In genomic region chr1:96721053-96721381, GRCh38 we compare ENCODE assay signal across 8 cellular contexts. TPM values are rescaled to one million over a fixed set of nuclear protein-coding genes. Genes with fewer than 3 reads are reported as not detected.
DNase-seq lines count a peak whose midpoint lies in the region; ATAC-seq and TF ChIP-seq lines count a peak whose summit lies in the region.

No MANE protein-coding gene starts in this region.

- peaks cover 16% of the 10 kb centered on the region for H3K9me3 Mint-ChIP-seq in glutamatergic neuron (ENCODE audit: unreplicated experiment)
- H3K9me3 Mint-ChIP-seq in stimulated activated effector memory CD8-positive, alpha-beta T cell treated with anti-CD3 and anti-CD28 coated beads, Interleukin-12 subunit alpha, Interleukin-12 subunit beta, amount 100 ng/mL, for 72 hours = no peaks in the 10 kb centered on the region

- H3K4me1 Mint-ChIP-seq in T-helper 17 cell (peaks cover 14% of the 10 kb centered on the region), glutamatergic neuron (ENCODE audit: low read depth, unreplicated experiment) (peaks cover 6% of the 10 kb centered on the region)
- H3K4me1 Mint-ChIP-seq in stimulated activated effector memory CD8-positive, alpha-beta T cell treated with anti-CD3 and anti-CD28 coated beads, Interleukin-12 subunit alpha, Interleukin-12 subunit beta, amount 100 ng/mL, for 72 hours = peaks cover 26% of the 10 kb centered on the region

- peak; percentile 11 for ATAC-seq in GM18870 (IDR thresholded peaks at IDR 0.05; ENCODE audit: unreplicated experiment)
- ATAC-seq in HG02852 (IDR thresholded peaks at IDR 0.05; ENCODE audit: unreplicated experiment) = peak; percentile 3
- ATAC-seq in T-helper 17 cell = no peak
- no peak for ATAC-seq in stimulated activated effector memory CD8-positive, alpha-beta T cell treated with anti-CD3 and anti-CD28 coated beads, Interleukin-12 subunit alpha, Interleukin-12 subunit beta, amount 100 ng/mL, for 72 hours
- ATAC-seq in GM18520 (IDR thresholded peaks at IDR 0.05; ENCODE audit: unreplicated experiment) = no peak

- H3K9me3 ChIP-seq in T-helper 17 cell (ENCODE audit: control insufficient read depth, low read length, poor library complexity, severe bottlenecking) = no peaks in the 10 kb centered on the region

- peak overlapping the region; percentile 90 for H3K27ac Mint-ChIP-seq in T-helper 17 cell
- peak overlapping the region; percentile 98 for H3K27ac Mint-ChIP-seq in glutamatergic neuron (ENCODE audit: unreplicated experiment)
- peak overlapping the region; percentile 93 for H3K27ac Mint-ChIP-seq in stimulated activated effector memory CD8-positive, alpha-beta T cell treated with anti-CD3 and anti-CD28 coated beads, Interleukin-12 subunit alpha, Interleukin-12 subunit beta, amount 100 ng/mL, for 72 hours

- DNase-seq in T-helper 17 cell = no peak
- DNase-seq in glutamatergic neuron = no peak
- no peak for DNase-seq in stimulated activated effector memory CD8-positive, alpha-beta T cell treated with anti-CD3 and anti-CD28 coated beads, Interleukin-12 subunit alpha, Interleukin-12 subunit beta, amount 100 ng/mL, for 72 hours (ENCODE audit: low spot score in 2 of 2)
- DNase-seq in hippocampal formation (lab: John Stamatoyannopoulos, UW) = no peak
- no peak for DNase-seq in GF-D8 (lab: John Stamatoyannopoulos, UW)

- TF ChIP-seq CTCF in glutamatergic neuron (IDR thresholded peaks at IDR 0.05; ENCODE audit: partially characterized antibody, unreplicated experiment) = no peak

- H3K4me3 Mint-ChIP-seq in T-helper 17 cell (peak overlapping the region; percentile 95), glutamatergic neuron (ENCODE audit: unreplicated experiment) (peak overlapping the region; percentile 94)
- peak overlapping the region; percentile 87 for H3K4me3 Mint-ChIP-seq in stimulated activated effector memory CD8-positive, alpha-beta T cell treated with anti-CD3 and anti-CD28 coated beads, Interleukin-12 subunit alpha, Interleukin-12 subunit beta, amount 100 ng/mL, for 72 hours

- H3K27me3 Mint-ChIP-seq in T-helper 17 cell (no peaks in the 10 kb centered on the region), glutamatergic neuron (ENCODE audit: unreplicated experiment) (peaks cover 5% of the 10 kb centered on the region)

- H3K36me3 Mint-ChIP-seq in T-helper 17 cell (ENCODE audit: low read depth) (peaks cover 3% of the 10 kb centered on the region), glutamatergic neuron (ENCODE audit: unreplicated experiment) (peaks cover 5% of the 10 kb centered on the region)
- H3K36me3 Mint-ChIP-seq in stimulated activated effector memory CD8-positive, alpha-beta T cell treated with anti-CD3 and anti-CD28 coated beads, Interleukin-12 subunit alpha, Interleukin-12 subunit beta, amount 100 ng/mL, for 72 hours = peaks cover 38% of the 10 kb centered on the region

RNA-seq across cellular contexts. Expression of gene PTBP2, which starts 0.6 kb away (rescaled TPM):
- total RNA-seq in T-helper 17 cell (10 to 100 TPM; 25.9 to 28.6 TPM), glutamatergic neuron (ENCODE audit: unreplicated experiment) (112 TPM)

Comparison
In these comparisons a context has a peak if more than half of its experiments do, and no peak if none do; other contexts are left out.
1. ATAC-seq: peak in GM18870 (single experiment) and HG02852 (single experiment); none in T-helper 17 cell (single experiment), stimulated activated effector memory CD8-positive, alpha-beta T cell treated with anti-CD3 and anti-CD28 coated beads, Interleukin-12 subunit alpha, Interleukin-12 subunit beta, amount 100 ng/mL, for 72 hours (single experiment) and GM18520 (single experiment).
2. Peak in every context shown above with its lines, with median percentiles within 50 percentile points of each other: H3K27ac Mint-ChIP-seq and H3K4me3 Mint-ChIP-seq.